In genomic region chr9:37037744-37038640, GRCh38 we compare ENCODE assay signal across 8 cellular contexts. TPM values are rescaled to one million over a fixed set of nuclear protein-coding genes. Genes with fewer than 3 reads are reported as not detected.
DNase-seq lines count a peak whose midpoint lies in the region; ATAC-seq and TF ChIP-seq lines count a peak whose summit lies in the region.

No MANE protein-coding gene starts in this region.

- POLR2A ChIA-PET in CD8-positive, alpha-beta memory T cell (lab: Charles Lee), result no interaction called here

- H3K4me3 Mint-ChIP-seq in CD8-positive, alpha-beta memory T cell, result peak overlapping the region; percentile 82 to 98 (median 89)

- no peak for TF ChIP-seq RAD21 in neural cell (conservative IDR thresholded peaks at IDR 0.05)

- H3K27ac ChIP-seq in CD8-positive, alpha-beta memory T cell (ENCODE audit: low read depth, low read length), result no peak overlapping the region
- H3K27ac ChIP-seq in colonic mucosa, result no peak overlapping the region
- no peak overlapping the region for H3K27ac ChIP-seq in neural cell (ENCODE audit: low read length)

- no peaks in the 10 kb centered on the region for H3K9me2 ChIP-seq in neural cell (ENCODE audit: insufficient read depth, low read length)

- H3K27ac Mint-ChIP-seq in CD8-positive, alpha-beta memory T cell, result peak overlapping the region in 1 of 8 donors; percentile 5

- no peak overlapping the region for H2AFZ ChIP-seq in neural cell (ENCODE audit: low read depth, low read length)

- intact Hi-C loops in colonic mucosa (cut with DNase I), result no loop called here

- peak overlapping the region; percentile 84 for H3K4me3 ChIP-seq in CD8-positive, alpha-beta memory T cell (ENCODE audit: low read length)
- H3K4me3 ChIP-seq in colonic mucosa (peak overlapping the region; percentile 54), neural cell (ENCODE audit: low read length) (peak overlapping the region; percentile 48)

- peak overlapping the region in 1 of 2 donors; percentile 59 for H3K9ac ChIP-seq in colonic mucosa (ENCODE audit: low read depth in 2 of 2, low read length in 2 of 2)
- H3K9ac ChIP-seq in neural cell (ENCODE audit: low read length), result no peak overlapping the region

- peaks cover 63% of the 10 kb centered on the region for H3K27me3 ChIP-seq in CD8-positive, alpha-beta memory T cell (ENCODE audit: insufficient read depth, low read length, poor library complexity, severe bottlenecking)
- H3K27me3 ChIP-seq in colonic mucosa, result peaks cover 79% of the 10 kb centered on the region
- H3K27me3 ChIP-seq in neural cell (ENCODE audit: insufficient read depth, low read depth, low read length), result peaks cover 92% of the 10 kb centered on the region

- DNase-seq in CD8-positive, alpha-beta memory T cell, result no peak
- DNase-seq in colonic mucosa (no peak), COR-L47 (lab: John Stamatoyannopoulos, UW) (no peak), NCI-H1694 (lab: John Stamatoyannopoulos, UW) (no peak), anterior cingulate cortex (lab: John Stamatoyannopoulos, UW) (no peak)

- no peak for TF ChIP-seq EP300 in neural cell (conservative IDR thresholded peaks at IDR 0.05; ENCODE audit: poor library complexity, severe bottlenecking)

- H3K4me1 ChIP-seq in CD8-positive, alpha-beta memory T cell (ENCODE audit: insufficient read depth, low read length), result peaks cover 39% of the 10 kb centered on the region
- peaks cover 22% of the 10 kb centered on the region for H3K4me1 ChIP-seq in colonic mucosa

- no peaks in the 10 kb centered on the region for H3K36me3 Mint-ChIP-seq in CD8-positive, alpha-beta memory T cell

- no peak overlapping the region for H3K4me2 ChIP-seq in neural cell (ENCODE audit: low read length)

- H3F3A ChIP-seq in neural cell (ENCODE audit: insufficient read depth, low read length, poor library complexity, severe bottlenecking), result no peaks in the 10 kb centered on the region

- H3K79me2 ChIP-seq in neural cell (replicated peaks; ENCODE audit: insufficient read depth, low read length), result no peaks in the 10 kb centered on the region

- H3K9me3 ChIP-seq in CD8-positive, alpha-beta memory T cell (ENCODE audit: low read length), result no peaks in the 10 kb centered on the region
- H3K9me3 ChIP-seq in colonic mucosa (no peaks in the 10 kb centered on the region), neural cell (ENCODE audit: low read length) (no peaks in the 10 kb centered on the region)

- TF ChIP-seq CTCF in colonic mucosa (IDR thresholded peaks at IDR 0.05) (no peak), neural cell (IDR thresholded peaks at IDR 0.05; ENCODE audit: poor library complexity, severe bottlenecking) (no peak)

- peaks cover 61 to 89% of the 10 kb centered on the region in 2 donors for H3K27me3 Mint-ChIP-seq in CD8-positive, alpha-beta memory T cell

- ATAC-seq in HG02759 (IDR thresholded peaks at IDR 0.05; ENCODE audit: unreplicated experiment), result peak; percentile 18
- ATAC-seq in GM18858 (IDR thresholded peaks at IDR 0.05; ENCODE audit: unreplicated experiment), result no peak

- CTCF ChIA-PET in CD8-positive, alpha-beta memory T cell (lab: Charles Lee), result no interaction called here

- H3K4me1 Mint-ChIP-seq in CD8-positive, alpha-beta memory T cell, result peaks cover 28 to 46% (median 43%) of the 10 kb centered on the region in 3 donors

- H3K9me3 Mint-ChIP-seq in CD8-positive, alpha-beta memory T cell, result peaks cover 0 to 9% (median 2%) of the 10 kb centered on the region in 5 donors

- no peaks in the 10 kb centered on the region for H4K20me1 ChIP-seq in neural cell (ENCODE audit: insufficient read depth)

- no peaks in the 10 kb centered on the region for H3K36me3 ChIP-seq in CD8-positive, alpha-beta memory T cell (ENCODE audit: insufficient read depth, low read length)
- H3K36me3 ChIP-seq in colonic mucosa, result no peaks in the 10 kb centered on the region
- H3K36me3 ChIP-seq in neural cell (ENCODE audit: insufficient read depth, low read length), result no peaks in the 10 kb centered on the region

TF ChIP-seq in neural cell, 6 proteins besides CTCF, POLR2A, EP300 and RAD21:
- TF ChIP-seq POLR2AphosphoS5 (IDR thresholded peaks at IDR 0.05) (peak; percentile 28), EZH2 (IDR thresholded peaks at IDR 0.05; ENCODE audit: borderline replicate concordance, insufficient read depth, low read length, poor library complexity, severe bottlenecking) (no peak)

RNA-seq across cellular contexts. Expression of gene PAX5, which starts 3.9 kb away (rescaled TPM):
- total RNA-seq in CD8-positive, alpha-beta memory T cell, result under 1 TPM; 0.18 to 0.29 TPM
- polyA plus RNA-seq in CD8-positive, alpha-beta memory T cell, result not detected
- under 1 TPM; 0.08 to 0.32 TPM for total RNA-seq in colonic mucosa
- not detected in 2 replicates for polyA plus RNA-seq in neural cell
- not detected in 2 replicates for polyA minus RNA-seq in neural cell
